In the genomic region with DNA sequence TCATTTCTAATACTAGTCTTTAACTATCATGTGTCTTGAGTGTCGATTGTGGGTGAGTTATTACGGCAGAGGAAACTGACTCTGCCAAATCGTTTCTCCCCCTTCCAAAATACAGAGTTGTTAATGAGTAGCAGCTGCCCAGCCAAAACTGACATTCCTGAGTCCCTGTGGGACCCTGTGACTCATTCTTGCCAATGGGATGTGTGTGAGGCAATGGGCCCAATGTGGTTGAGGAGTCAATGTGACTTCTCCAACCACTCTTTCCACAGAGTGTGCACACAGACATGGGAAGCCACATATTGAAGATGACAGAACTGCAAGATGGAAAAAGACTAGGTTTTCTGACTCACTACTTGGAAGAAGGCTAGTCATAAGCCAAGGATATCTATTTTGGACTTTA, we compare ENCODE assay signal across 14 cellular contexts.
DNase-seq lines count a peak whose midpoint lies in the region; ATAC-seq and TF ChIP-seq lines count a peak whose summit lies in the region.
"Had no signal": no experiment of that assay in that cellular context is flagged by ENCODE, and none has a peak within 500 bp of the region (broad histone marks: within the 10 kb centered on the region; RNA-seq: fewer than 3 reads in every experiment).

No MANE protein-coding gene starts in this region.

- H3K9me3 ChIP-seq in ascending aorta (no peaks in the 10 kb centered on the region), suprapubic skin (no peaks in the 10 kb centered on the region), OCI-LY7 (ENCODE audit: low read length) (no peaks in the 10 kb centered on the region)
- H3K9me3 ChIP-seq: upper lobe of left lung had no signal

- TF ChIP-seq EP300 in suprapubic skin (IDR thresholded peaks at IDR 0.05): no peak

- intact Hi-C loops in ascending aorta (cut with DNase I): no loop called here
- intact Hi-C loops in left ventricle myocardium superior (cut with micrococcal nuclease): no loop called here
- intact Hi-C loops in OCI-LY7 (cut with micrococcal nuclease; ENCODE audit: unreplicated experiment): no loop called here

- peaks cover 0 to 8% of the 10 kb centered on the region in 2 donors for H3K4me1 ChIP-seq in ascending aorta
- H3K4me1 ChIP-seq in suprapubic skin: no peaks in the 10 kb centered on the region
- H3K4me1 ChIP-seq in OCI-LY7 (ENCODE audit: insufficient read depth, low read length, poor library complexity, severe bottlenecking): no peaks in the 10 kb centered on the region
- H3K4me1 ChIP-seq: upper lobe of left lung had no signal

- H3K9me2 ChIP-seq in OCI-LY7 (ENCODE audit: insufficient read depth, low read length): no peaks in the 10 kb centered on the region

- H3K4me3 ChIP-seq in ascending aorta: no peak overlapping the region
- no peak overlapping the region for H3K4me3 ChIP-seq in suprapubic skin
- H3K4me3 ChIP-seq in OCI-LY7 (ENCODE audit: low read depth, low read length, poor library complexity, severe bottlenecking): no peak overlapping the region
- H3K4me3 ChIP-seq: upper lobe of left lung had no signal

- no peaks in the 10 kb centered on the region for H3K36me3 ChIP-seq in ascending aorta
- no peaks in the 10 kb centered on the region for H3K36me3 ChIP-seq in suprapubic skin
- H3K36me3 ChIP-seq in OCI-LY7 (ENCODE audit: insufficient read depth, low read length): no peaks in the 10 kb centered on the region
- H3K36me3 ChIP-seq: upper lobe of left lung had no signal

- H3K27ac ChIP-seq in ascending aorta (peak overlapping the region in 1 of 2 donors; percentile 3), suprapubic skin (no peak overlapping the region), OCI-LY7 (ENCODE audit: low read depth, low read length, poor library complexity, severe bottlenecking) (no peak overlapping the region)
- H3K27ac ChIP-seq: upper lobe of left lung had no signal

- no peak overlapping the region for H2AFZ ChIP-seq in OCI-LY7 (ENCODE audit: low read length)

- TF ChIP-seq POLR2A in suprapubic skin (IDR thresholded peaks at IDR 0.05): no peak

- TF ChIP-seq CTCF in ascending aorta (IDR thresholded peaks at IDR 0.05) (no peak), suprapubic skin (IDR thresholded peaks at IDR 0.05) (no peak), OCI-LY7 (conservative IDR thresholded peaks at IDR 0.05; ENCODE audit: low read length) (no peak)

- CTCF ChIA-PET in OCI-LY7 (lab: Charles Lee; ENCODE audit: unreplicated experiment): no interaction called here

- POLR2A ChIA-PET in OCI-LY7 (lab: Charles Lee): no interaction called here

- DNase-seq in HK-2 (ENCODE audit: unreplicated experiment) (peak; percentile 43), ascending aorta (ENCODE audit: low spot score in 2 of 2) (peak; percentile 20 to 85), left ventricle myocardium superior (peak; percentile 39), suprapubic skin (ENCODE audit: low spot score in 2 of 2) (peak; percentile 87 to 88), NCI-H146 treated with DMSO at 0.1 percent for 48 hours (lab: John Stamatoyannopoulos, UW; ENCODE audit: unreplicated experiment) (no peak), OCI-LY7 (ENCODE audit: low spot score) (no peak)
- no peak for DNase-seq in activated CD4-positive, alpha-beta T cell treated with anti-CD3 and anti-CD28 coated beads, Interleukin-2, amount 50 U/mL, for 48 hours
- DNase-seq: activated CD8-positive, alpha-beta T cell treated with anti-CD3 and anti-CD28 coated beads, Interleukin-2, amount 10 ng/mL, durations not matched to agents 7 days and 5 days; activated naive CD8-positive, alpha-beta T cell treated with anti-CD3 and anti-CD28 coated beads for 36 hours; KG1; kidney; NCI-H226; upper lobe of left lung had no signal

- ATAC-seq in left ventricle myocardium superior (peak; percentile 88), GM18519 (IDR thresholded peaks at IDR 0.05; ENCODE audit: low FRiP score, unreplicated experiment) (no peak)
- ATAC-seq: activated CD8-positive, alpha-beta T cell treated with anti-CD3 and anti-CD28 coated beads, Interleukin-2, amount 10 ng/mL, durations not matched to agents 7 days and 5 days had no signal

- BruUV-seq in OCI-LY7 (replicated peaks; lab: Mats Ljungman, UMichigan): no TSS peak

- 44% methylated on average over 3 of the region's 3 CpGs for WGBS in suprapubic skin

- no peaks in the 10 kb centered on the region for H4K20me1 ChIP-seq in OCI-LY7 (ENCODE audit: insufficient read depth, low read length)

- H3K27me3 ChIP-seq in ascending aorta (no peaks in the 10 kb centered on the region), suprapubic skin (no peaks in the 10 kb centered on the region)
- H3K27me3 ChIP-seq: upper lobe of left lung had no signal

- no peaks in the 10 kb centered on the region for H3K79me2 ChIP-seq in OCI-LY7 (ENCODE audit: insufficient read depth, low read depth, low read length)

- H3K4me2 ChIP-seq in OCI-LY7 (ENCODE audit: low read length): no peak overlapping the region

Comparison
In these comparisons a context has a peak if more than half of its experiments do, and no peak if none do; other contexts are left out.
1. DNase-seq: peak in HK-2 (single experiment), ascending aorta (2 of 2), left ventricle myocardium superior (single experiment) and suprapubic skin (2 of 2); none in NCI-H146 treated with DMSO at 0.1 percent for 48 hours (single experiment), OCI-LY7 (single experiment) and activated CD4-positive, alpha-beta T cell treated with anti-CD3 and anti-CD28 coated beads, Interleukin-2, amount 50 U/mL, for 48 hours (0 of 2).